ENCODE assay signal across 8 cellular contexts in genomic region chr6:16712931-16713484, GRCh38. TPM values are rescaled to one million over a fixed set of nuclear protein-coding genes. Genes with fewer than 3 reads are reported as not detected.
DNase-seq lines count a peak whose midpoint lies in the region; ATAC-seq, FAIRE-seq and TF ChIP-seq lines count a peak whose summit lies in the region.

No MANE protein-coding gene starts in this region.

- no peaks in the 10 kb centered on the region for H3K27me3 ChIP-seq in GM06990 (replicated peaks; ENCODE audit: control insufficient read depth, insufficient read depth, low read length)
- no peaks in the 10 kb centered on the region for H3K27me3 ChIP-seq in body of pancreas

- H3K27ac Mint-ChIP-seq in stimulated activated naive B cell treated with anti-CD40 and anti-IgM and Interleukin-4, amounts not matched to agents 10 μg/mL and 1 μg/mL and 100 μg/mL, for 72 hours = peak overlapping the region; percentile 70

- CTCF ChIA-PET in HEK293 (lab: Yijun Ruan, JAX) = interaction anchor here (0.5 to 2.5 kb wide), 18 partner anchors 9 to 381 kb away, joined by 3 to 17 read pairs (median 4); partner anchors contain the start of gene ATXN1

- H3K27me3 Mint-ChIP-seq in stimulated activated naive B cell treated with anti-CD40 and anti-IgM and Interleukin-4, amounts not matched to agents 10 μg/mL and 1 μg/mL and 100 μg/mL, for 72 hours = no peaks in the 10 kb centered on the region

- POLR2A ChIA-PET in HEK293 (lab: Yijun Ruan, JAX) = interaction anchor here (0.6 to 1.9 kb wide), 3 partner anchors 11 to 49 kb away, joined by 4 to 14 read pairs (median 6); partner anchors contain the start of gene ATXN1

- H3K27ac ChIP-seq in HEK293 (ENCODE audit: extremely low read depth, low read depth, low read length) (peak overlapping the region; percentile 91), body of pancreas (peak overlapping the region in 2 of 4 donors; percentile 36 to 76), kidney (ENCODE audit: low read depth in 2 of 2, low read length in 2 of 2) (peak overlapping the region in 1 of 2 donors; percentile 20)

- H3K36me3 ChIP-seq in GM06990 (ENCODE audit: control insufficient read depth, insufficient read depth, low read length) (no peaks in the 10 kb centered on the region), HEK293 (ENCODE audit: control insufficient read depth in 2 of 2, insufficient read depth in 1 of 2, low read length in 2 of 2) (peaks cover 0 to 4% of the 10 kb centered on the region in 2 experiments; a peak in 1 of 3 replicates), body of pancreas (replicated peaks in 1 of 2; ENCODE audit: insufficient read depth in 1 of 2, low read depth in 2 of 2) (no peaks in the 10 kb centered on the region), kidney (ENCODE audit: control insufficient read depth in 1 of 2, insufficient read depth in 2 of 2, low read length in 2 of 2) (no peaks in the 10 kb centered on the region)

- peak overlapping the region; percentile 47 for H3K4me3 ChIP-seq in GM06990 (replicated peaks; ENCODE audit: low read depth, low read length)
- H3K4me3 ChIP-seq in HEK293 (ENCODE audit: low read depth, low read length) = peak overlapping the region; percentile 29
- H3K4me3 ChIP-seq in body of pancreas = no peak overlapping the region
- H3K4me3 ChIP-seq in kidney (ENCODE audit: low read length in 2 of 2) = no peak overlapping the region

- H3K9me3 Mint-ChIP-seq in stimulated activated naive B cell treated with anti-CD40 and anti-IgM and Interleukin-4, amounts not matched to agents 10 μg/mL and 1 μg/mL and 100 μg/mL, for 72 hours = peaks cover 0 to 1% of the 10 kb centered on the region in 2 donors

- no peak overlapping the region for H3K9ac ChIP-seq in kidney (ENCODE audit: low read length in 2 of 2)

- peak overlapping the region; percentile 40 to 74 for H3K4me3 Mint-ChIP-seq in stimulated activated naive B cell treated with anti-CD40 and anti-IgM and Interleukin-4, amounts not matched to agents 10 μg/mL and 1 μg/mL and 100 μg/mL, for 72 hours

- TF ChIP-seq CTCF in GM06990 (IDR thresholded peaks at IDR 0.05; ENCODE audit: insufficient read depth, low read length, poor library complexity, severe bottlenecking) (peak; percentile 38), HEK293 (tag by site-specific recombination; IDR thresholded peaks at IDR 0.05) (0 out of 2 replicates have a peak, but pooled peaks have one; percentile 28), body of pancreas (IDR thresholded peaks at IDR 0.05) (peak in 2 of 7 experiments; percentile 1 to 10), kidney (IDR thresholded peaks at IDR 0.05; ENCODE audit: borderline replicate concordance, extremely low read depth, insufficient read depth) (no peak)

- intact Hi-C loops in body of pancreas (cut with DNase I) = no loop called here
- intact Hi-C loops in kidney (cut with DNase I) = no loop called here

- H3K4me1 Mint-ChIP-seq in stimulated activated naive B cell treated with anti-CD40 and anti-IgM and Interleukin-4, amounts not matched to agents 10 μg/mL and 1 μg/mL and 100 μg/mL, for 72 hours = peaks cover 32 to 62% of the 10 kb centered on the region in 2 donors

- ATAC-seq in body of pancreas = peak; percentile 87
- ATAC-seq in stimulated activated naive B cell treated with anti-CD40 and anti-IgM and Interleukin-4, amounts not matched to agents 10 μg/mL and 1 μg/mL and 100 μg/mL, for 72 hours (replicated peaks) = peak; percentile 67 to 70

- H3K9me3 ChIP-seq in HEK293 (ENCODE audit: control insufficient read depth, insufficient read depth, low read depth, low read length) = no peaks in the 10 kb centered on the region
- no peaks in the 10 kb centered on the region for H3K9me3 ChIP-seq in body of pancreas
- no peaks in the 10 kb centered on the region for H3K9me3 ChIP-seq in kidney (ENCODE audit: control insufficient read depth in 1 of 2, low read length in 2 of 2)

- peaks cover 33 to 45% of the 10 kb centered on the region in 2 donors for H3K36me3 Mint-ChIP-seq in stimulated activated naive B cell treated with anti-CD40 and anti-IgM and Interleukin-4, amounts not matched to agents 10 μg/mL and 1 μg/mL and 100 μg/mL, for 72 hours

- 60 to 67% methylated on average over 7 of the region's 7 CpGs for WGBS in body of pancreas, 2 donors

- no peak for FAIRE-seq in kidney (lab: Jason Lieb, UNC)

- H3K4me1 ChIP-seq in HEK293 (ENCODE audit: control insufficient read depth, insufficient read depth, low read length) = peaks cover 35% of the 10 kb centered on the region
- peaks cover under 1% of the 10 kb centered on the region for H3K4me1 ChIP-seq in body of pancreas
- H3K4me1 ChIP-seq in kidney (ENCODE audit: control insufficient read depth in 1 of 2, insufficient read depth in 1 of 2, low read depth in 1 of 2, low read length in 2 of 2) = peaks cover 0 to 4% of the 10 kb centered on the region in 2 donors

- no peak for TF ChIP-seq POLR2A in body of pancreas (IDR thresholded peaks at IDR 0.05)

- peak; percentile 50 for DNase-seq in GM06990 (ENCODE audit: extremely low read depth, insufficient read length)
- DNase-seq in OCI-M1 (lab: John Stamatoyannopoulos, UW) = peak; percentile 85
- DNase-seq in body of pancreas = peak in 2 of 4 donors; percentile 19 to 70
- DNase-seq in kidney glomerular epithelial cell (lab: John Stamatoyannopoulos, UW) = peak; percentile 99
- peak; percentile 51 for DNase-seq in stimulated activated naive B cell treated with anti-CD40 and anti-IgM and Interleukin-4, amounts not matched to agents 10 μg/mL and 1 μg/mL and 100 μg/mL, for 72 hours
- DNase-seq in kidney = no peak
- DNase-seq in NCI-H526 treated with DMSO at 0.1 percent for 48 hours (lab: John Stamatoyannopoulos, UW) = no peak

TF ChIP-seq in HEK293, 187 proteins besides CTCF, POLR2A, EP300 and RAD21 (continues in another document):
- TF ChIP-seq ZNF404 (tag by site-specific recombination; IDR thresholded peaks at IDR 0.05) (no peak), ZNF157 (tag by site-specific recombination; IDR thresholded peaks at IDR 0.05) (no peak), ZNF843 (tag by site-specific recombination; IDR thresholded peaks at IDR 0.05) (peak; percentile 86), ZNF549 (tag by site-specific recombination; IDR thresholded peaks at IDR 0.05) (no peak), ZNF791 (tag by site-specific recombination; IDR thresholded peaks at IDR 0.05) (no peak), ZNF335 (tag by site-specific recombination; conservative IDR thresholded peaks at IDR 0.05) (no peak; the same call in none of the 2 replicates), BCL11A (tag by site-specific recombination; IDR thresholded peaks at IDR 0.05; ENCODE audit: low read depth) (peak; percentile 78; the same call in 1 of the 2 replicates), ZNF48 (tag by site-specific recombination; IDR thresholded peaks at IDR 0.05) (no peak), ZNF37A (tag by site-specific recombination; IDR thresholded peaks at IDR 0.05) (no peak), ZFP41 (tag by site-specific recombination; IDR thresholded peaks at IDR 0.05; ENCODE audit: borderline replicate concordance) (no peak), ZNF571 (tag by site-specific recombination; IDR thresholded peaks at IDR 0.05) (no peak), ZNF677 (tag by site-specific recombination; IDR thresholded peaks at IDR 0.05) (no peak), ZNF837 (tag by site-specific recombination; IDR thresholded peaks at IDR 0.05) (no peak), INSM2 (tag by site-specific recombination; IDR thresholded peaks at IDR 0.05) (peak; percentile 92), ZNF202 (tag by site-specific recombination; IDR thresholded peaks at IDR 0.05; ENCODE audit: borderline replicate concordance) (no peak), ZSCAN4 (tag by site-specific recombination; IDR thresholded peaks at IDR 0.05) (peak; percentile 39; the same call in 1 of the 2 replicates), ZNF133 (tag by site-specific recombination; IDR thresholded peaks at IDR 0.05) (no peak), ZNF692 (tag by site-specific recombination; IDR thresholded peaks at IDR 0.05) (peak; percentile 86), KLF16 (tag by site-specific recombination; IDR thresholded peaks at IDR 0.05) (no peak), ZNF423 (tag by site-specific recombination; IDR thresholded peaks at IDR 0.05) (no peak)

RNA-seq across cellular contexts. Expression of gene ATXN1, which starts 48.3 kb away (rescaled TPM):
- total RNA-seq in body of pancreas (10 to 100 TPM; 24.6 to 24.7 TPM), kidney (58.2 TPM)
- polyA plus RNA-seq in kidney (ENCODE audit: insufficient read depth, low read depth, low replicate concordance) = 4.2 TPM

Comparison
In these comparisons a context has a peak if more than half of its experiments do, and no peak if none do; other contexts are left out.
1. DNase-seq: peak in GM06990 (single experiment), OCI-M1 (single experiment), kidney glomerular epithelial cell (single experiment) and stimulated activated naive B cell treated with anti-CD40 and anti-IgM and Interleukin-4, amounts not matched to agents 10 μg/mL and 1 μg/mL and 100 μg/mL, for 72 hours (single experiment); none in kidney (single experiment) and NCI-H526 treated with DMSO at 0.1 percent for 48 hours (single experiment).
2. H3K4me3 ChIP-seq: peak in GM06990 (single experiment) and HEK293 (single experiment); none in body of pancreas (0 of 2) and kidney (0 of 2).